Comparison of ENCODE assay signal across 24 cellular contexts in the genomic region with DNA sequence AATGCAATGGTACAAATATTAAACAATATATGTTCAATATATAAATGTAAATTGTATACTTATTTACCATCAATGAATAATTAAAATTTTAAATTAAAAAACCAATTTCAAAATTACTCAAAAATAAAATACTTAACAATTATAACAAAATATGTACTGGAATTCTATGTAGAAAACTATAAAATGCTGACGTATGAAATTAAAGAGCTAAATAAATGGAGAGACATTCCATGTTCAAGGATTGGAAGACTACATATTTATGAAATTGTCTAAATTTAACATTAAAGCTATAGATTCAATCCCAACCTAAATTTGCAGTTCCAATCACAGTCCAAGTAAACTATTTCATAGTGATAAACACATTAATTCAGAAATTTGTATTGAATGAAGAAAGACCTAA.
DNase-seq lines count a peak whose midpoint lies in the region; ATAC-seq, FAIRE-seq and TF ChIP-seq lines count a peak whose summit lies in the region.
"Had no signal": no experiment of that assay in that cellular context is flagged by ENCODE, and none has a peak within 500 bp of the region (broad histone marks: within the 10 kb centered on the region; RNA-seq: fewer than 3 reads in every experiment).

No MANE protein-coding gene starts in this region.

- intact Hi-C loops in left cardiac atrium (cut with DNase I), result no loop called here

- peak; percentile 92 for FAIRE-seq in A204.1 (lab: Jason Lieb, UNC)
- peak; percentile 70 for FAIRE-seq in G401.6 (lab: Jason Lieb, UNC)
- peak; percentile 31 for FAIRE-seq in endometrium (lab: Jason Lieb, UNC)
- FAIRE-seq: GM12891, GM18507, H54 had no signal

- no peaks in the 10 kb centered on the region for H3F3A ChIP-seq in SU-DHL-6 (ENCODE audit: insufficient read depth)

- no peak for ATAC-seq in left cardiac atrium
- ATAC-seq: CD8-positive, alpha-beta T cell had no signal

- DNase-seq in DMS 273 (lab: John Stamatoyannopoulos, UW; ENCODE audit: unreplicated experiment) (no peak), islet precursor cell (no peak), NCI-H1105 treated with DMSO at 0.1 percent for 48 hours (lab: John Stamatoyannopoulos, UW) (no peak), left cardiac atrium (no peak)
- DNase-seq: 8988T; Caco-2; CD4-positive, CD25-positive, alpha-beta regulatory T cell; CD8-positive, alpha-beta T cell; DMS 273 treated with DMSO at 0.1 percent for 48 hours; DMS79; EL; GF-D8; GOT3; HFFc6 had no signal

- no peak overlapping the region for H3K4me3 ChIP-seq in SU-DHL-6 (ENCODE audit: insufficient read depth, low read length, poor library complexity, severe bottlenecking)
- H3K4me3 ChIP-seq: BLaER1, HAP-1 had no signal

- no peaks in the 10 kb centered on the region for H3K9me2 ChIP-seq in SU-DHL-6 (replicated peaks; ENCODE audit: insufficient read depth, low read length)

- H3K36me3 ChIP-seq in SU-DHL-6 (ENCODE audit: low read length), result peaks cover 5% of the 10 kb centered on the region; the same call in 1 of the 2 replicates
- H3K36me3 ChIP-seq: BLaER1, HAP-1 had no signal

- no peaks in the 10 kb centered on the region for H4K20me1 ChIP-seq in SU-DHL-6 (ENCODE audit: low read depth, low read length)
- H4K20me1 ChIP-seq: BLaER1 had no signal

- H3K27ac ChIP-seq in SU-DHL-6 (ENCODE audit: low read depth, low read length), result no peak overlapping the region
- H3K27ac ChIP-seq: BLaER1, C4-2B had no signal

- H3K79me2 ChIP-seq in SU-DHL-6 (ENCODE audit: insufficient read depth, low read length), result no peaks in the 10 kb centered on the region

- H3K9me3 ChIP-seq in SU-DHL-6 (ENCODE audit: insufficient read depth, low read length), result no peaks in the 10 kb centered on the region
- H3K9me3 ChIP-seq: Caco-2, HAP-1 had no signal

- no peak overlapping the region for H3K9ac ChIP-seq in SU-DHL-6 (ENCODE audit: low read length)
- H3K9ac ChIP-seq: BLaER1 had no signal

- H2AFZ ChIP-seq in SU-DHL-6 (ENCODE audit: low read depth, low read length, severe bottlenecking), result peak overlapping the region; percentile 79

- H3K4me2 ChIP-seq in SU-DHL-6 (ENCODE audit: low read depth, low read length, poor library complexity, severe bottlenecking), result no peak overlapping the region
- H3K4me2 ChIP-seq: BLaER1 had no signal

- no peaks in the 10 kb centered on the region for H3K27me3 ChIP-seq in SU-DHL-6 (ENCODE audit: low read length)
- H3K27me3 ChIP-seq: BLaER1 had no signal

- no peak for TF ChIP-seq CTCF in SU-DHL-6 (IDR thresholded peaks at IDR 0.05; ENCODE audit: insufficient read depth, low read length, poor library complexity, severe bottlenecking)
